Comparison of ENCODE assay signal across 9 cellular contexts in genomic region chr19:57321746-57322145, GRCh38. TPM values are rescaled to one million over a fixed set of nuclear protein-coding genes. Genes with fewer than 3 reads are reported as not detected.
DNase-seq lines count a peak whose midpoint lies in the region; ATAC-seq and TF ChIP-seq lines count a peak whose summit lies in the region.
"Had no signal": no experiment of that assay in that cellular context is flagged by ENCODE, and none has a peak within 500 bp of the region (broad histone marks: within the 10 kb centered on the region; RNA-seq: fewer than 3 reads in every experiment).

No MANE protein-coding gene starts in this region.

- H3K4me1 Mint-ChIP-seq in CD8-positive, alpha-beta memory T cell = peaks cover 32 to 45% (median 33%) of the 10 kb centered on the region in 3 donors
- H3K4me1 Mint-ChIP-seq in MCF 10A (ENCODE audit: insufficient read depth, unreplicated experiment) = peaks cover 12% of the 10 kb centered on the region
- peaks cover 14 to 30% (median 25%) of the 10 kb centered on the region in 7 donors for H3K4me1 Mint-ChIP-seq in naive thymus-derived CD4-positive, alpha-beta T cell

- H3K27ac ChIP-seq in CD8-positive, alpha-beta memory T cell (ENCODE audit: low read depth, low read length) = no peak overlapping the region
- H3K27ac ChIP-seq in KOPT-K1 (ENCODE audit: low read depth, low read length, poor library complexity, severe bottlenecking) = peak overlapping the region; percentile 81
- H3K27ac ChIP-seq in naive thymus-derived CD4-positive, alpha-beta T cell (ENCODE audit: low read depth, low read length) = no peak overlapping the region

- H3K9me3 Mint-ChIP-seq in CD8-positive, alpha-beta memory T cell = peaks cover 0 to 56% (median 33%) of the 10 kb centered on the region in 5 donors
- no peaks in the 10 kb centered on the region for H3K9me3 Mint-ChIP-seq in MCF 10A (ENCODE audit: unreplicated experiment)
- peaks cover 9 to 91% (median 57%) of the 10 kb centered on the region in 11 donors for H3K9me3 Mint-ChIP-seq in naive thymus-derived CD4-positive, alpha-beta T cell

- peaks cover 29% of the 10 kb centered on the region for H3K36me3 ChIP-seq in CD8-positive, alpha-beta memory T cell (ENCODE audit: insufficient read depth, low read length)
- peaks cover 44% of the 10 kb centered on the region for H3K36me3 ChIP-seq in KOPT-K1 (ENCODE audit: insufficient read depth, low read length)
- peaks cover 9 to 35% (median 29%) of the 10 kb centered on the region in 3 experiments for H3K36me3 ChIP-seq in naive thymus-derived CD4-positive, alpha-beta T cell (ENCODE audit: control insufficient read depth in 2 of 3, insufficient read depth in 3 of 3, low read length in 3 of 3)

- no peak for ATAC-seq in naive thymus-derived CD4-positive, alpha-beta T cell
- no peak for ATAC-seq in HG02642 (IDR thresholded peaks at IDR 0.05; ENCODE audit: poor library complexity, unreplicated experiment)

- peaks cover 14% of the 10 kb centered on the region for H3K9me3 ChIP-seq in CD8-positive, alpha-beta memory T cell (ENCODE audit: low read length)
- no peaks in the 10 kb centered on the region for H3K9me3 ChIP-seq in KOPT-K1 (ENCODE audit: insufficient read depth, low read length, poor library complexity, severe bottlenecking)
- H3K9me3 ChIP-seq in naive thymus-derived CD4-positive, alpha-beta T cell (ENCODE audit: control insufficient read depth in 2 of 3, low read length in 3 of 3) = peaks cover 0 to 54% (median 9%) of the 10 kb centered on the region in 3 experiments

- peaks cover 22% of the 10 kb centered on the region for H3K4me1 ChIP-seq in CD8-positive, alpha-beta memory T cell (ENCODE audit: insufficient read depth, low read length)
- H3K4me1 ChIP-seq in naive thymus-derived CD4-positive, alpha-beta T cell (ENCODE audit: control insufficient read depth in 2 of 2, insufficient read depth in 2 of 2, low read length in 2 of 2) = peaks cover 0 to 18% of the 10 kb centered on the region in 2 donors

- H3K4me3 ChIP-seq in CD8-positive, alpha-beta memory T cell (ENCODE audit: low read length) = peak overlapping the region; percentile 68
- H3K4me3 ChIP-seq in naive thymus-derived CD4-positive, alpha-beta T cell (ENCODE audit: low read length) = peak overlapping the region; percentile 76

- H3K27ac Mint-ChIP-seq in CD8-positive, alpha-beta memory T cell = peak overlapping the region in 6 of 8 donors; percentile 46 to 92 (median 62)
- peak overlapping the region; percentile 88 for H3K27ac Mint-ChIP-seq in MCF 10A (ENCODE audit: low read depth, unreplicated experiment)
- H3K27ac Mint-ChIP-seq in naive thymus-derived CD4-positive, alpha-beta T cell = peak overlapping the region in 4 of 9 donors; percentile 21 to 97 (median 71)

- CTCF ChIA-PET in CD8-positive, alpha-beta memory T cell (lab: Charles Lee) = no interaction called here
- CTCF ChIA-PET in MCF 10A (lab: Yijun Ruan, JAX) = interaction anchor here (0.6 to 1.2 kb wide), 6 partner anchors 18 to 1388 kb away, joined by 3 to 4 read pairs (median 3); partner anchors contain the start of gene ZNF460
- CTCF ChIA-PET in naive thymus-derived CD4-positive, alpha-beta T cell (lab: Charles Lee) = no interaction called here

- no peak for DNase-seq in CD8-positive, alpha-beta memory T cell
- DNase-seq in MCF 10A (ENCODE audit: unreplicated experiment) (no peak), H4 (ENCODE audit: low spot score) (no peak), GM19238 (ENCODE audit: insufficient read length, low spot score) (no peak), NCI-H187 treated with DMSO at 0.1 percent for 48 hours (lab: John Stamatoyannopoulos, UW) (no peak)
- DNase-seq in naive thymus-derived CD4-positive, alpha-beta T cell = no peak
- DNase-seq: caudate nucleus had no signal

- peaks cover 8% of the 10 kb centered on the region for H3K27me3 ChIP-seq in CD8-positive, alpha-beta memory T cell (ENCODE audit: insufficient read depth, low read length, poor library complexity, severe bottlenecking)
- peaks cover 0 to 6% of the 10 kb centered on the region in 2 donors for H3K27me3 ChIP-seq in naive thymus-derived CD4-positive, alpha-beta T cell (ENCODE audit: control insufficient read depth in 2 of 2, insufficient read depth in 2 of 2, low read length in 2 of 2)

- peak overlapping the region; percentile 52 to 99 (median 93) for H3K4me3 Mint-ChIP-seq in CD8-positive, alpha-beta memory T cell
- H3K4me3 Mint-ChIP-seq in MCF 10A (ENCODE audit: unreplicated experiment) = peak overlapping the region; percentile 81
- H3K4me3 Mint-ChIP-seq in naive thymus-derived CD4-positive, alpha-beta T cell = peak overlapping the region; percentile 87 to 98 (median 94)

- TF ChIP-seq CTCF in MCF 10A (IDR thresholded peaks at IDR 0.05; ENCODE audit: unreplicated experiment) = no peak

- H3K27me3 Mint-ChIP-seq in CD8-positive, alpha-beta memory T cell = peaks cover 11% of the 10 kb centered on the region in 2 donors
- no peaks in the 10 kb centered on the region for H3K27me3 Mint-ChIP-seq in MCF 10A (ENCODE audit: insufficient read depth, unreplicated experiment)
- peaks cover 9 to 18% (median 15%) of the 10 kb centered on the region in 5 donors for H3K27me3 Mint-ChIP-seq in naive thymus-derived CD4-positive, alpha-beta T cell

- BruUV-seq in MCF 10A (replicated peaks; lab: Mats Ljungman, UMichigan) = no TSS peak

- H3K36me3 Mint-ChIP-seq in CD8-positive, alpha-beta memory T cell = peaks cover 20 to 64% (median 60%) of the 10 kb centered on the region in 3 donors
- peaks cover 37% of the 10 kb centered on the region for H3K36me3 Mint-ChIP-seq in MCF 10A (ENCODE audit: insufficient read depth, unreplicated experiment)
- H3K36me3 Mint-ChIP-seq in naive thymus-derived CD4-positive, alpha-beta T cell = peaks cover 39 to 62% (median 52%) of the 10 kb centered on the region in 5 donors

- POLR2A ChIA-PET in CD8-positive, alpha-beta memory T cell (lab: Charles Lee) = interaction anchor here (0.7 kb wide), 1 partner anchor 608 kb away, joined by 6 read pairs; no protein-coding TSS in a partner anchor
- POLR2A ChIA-PET in MCF 10A (lab: Yijun Ruan, JAX) = interaction anchor here (0.5 to 4.2 kb wide), 20 partner anchors 9 to 1041 kb away, joined by 3 to 42 read pairs (median 4); partner anchors contain the start of genes ZNF264, ZNF304, ZNF460 and ZNF497
- POLR2A ChIA-PET in naive thymus-derived CD4-positive, alpha-beta T cell (lab: Charles Lee) = interaction anchor here (0.7 to 0.8 kb wide), 2 partner anchors 36 to 41 kb away, joined by 3 to 7 read pairs; no protein-coding TSS in a partner anchor

- intact Hi-C loops in MCF 10A (cut with micrococcal nuclease) = loop anchor here (1.0 to 2.0 kb wide), 3 partner anchors 19 to 81 kb away; partner anchors contain the start of genes ZNF460 and ZNF805
- intact Hi-C loops in naive thymus-derived CD4-positive, alpha-beta T cell (cut with micrococcal nuclease) = loop anchor here in 1 of 2 donors (2.0 kb wide), 1 partner anchor 29 kb away; the partner anchor contains the start of gene ZNF304

RNA-seq across cellular contexts. Expression of gene ZNF543, which starts 1.5 kb away (rescaled TPM):
- 1 to 10 TPM; 9.0 to 9.3 TPM for total RNA-seq in CD8-positive, alpha-beta memory T cell
- 6.0 TPM for polyA plus RNA-seq in CD8-positive, alpha-beta memory T cell
- 9.2 and 10.8 TPM in 2 replicates for total RNA-seq in MCF 10A (2022)
- 1 to 10 TPM; 3.6 to 9.0 (median 8.0) TPM for total RNA-seq in naive thymus-derived CD4-positive, alpha-beta T cell
- polyA plus RNA-seq in naive thymus-derived CD4-positive, alpha-beta T cell = 1 to 10 TPM; 2.6 to 7.8 TPM
- 6.9 and 7.7 TPM in 2 replicates for total RNA-seq in H4 (2014; rRNA removed; shearing (Covaris generic))

RNA-seq across cellular contexts. Expression of gene ZNF304, which starts 29.3 kb away (rescaled TPM):
- 10 to 100 TPM in 1 of 2 experiments, 1 to 10 TPM in 1; 9.4 to 10.3 TPM for total RNA-seq in CD8-positive, alpha-beta memory T cell
- polyA plus RNA-seq in CD8-positive, alpha-beta memory T cell = 3.2 TPM
- total RNA-seq in MCF 10A (2022) = 7.0 and 9.9 TPM in 2 replicates
- total RNA-seq in naive thymus-derived CD4-positive, alpha-beta T cell = 10 to 100 TPM in 2 of 5 experiments, 1 to 10 TPM in 3; 6.0 to 12.5 (median 9.0) TPM
- 1 to 10 TPM; 3.3 to 4.4 TPM for polyA plus RNA-seq in naive thymus-derived CD4-positive, alpha-beta T cell
- total RNA-seq in H4 (2014; rRNA removed; shearing (Covaris generic)) = 9.4 and 11.4 TPM in 2 replicates

RNA-seq across cellular contexts. Expression of gene ZNF460, which starts 41.5 kb away (rescaled TPM):
- 10 to 100 TPM; 45.5 to 52.0 TPM for total RNA-seq in CD8-positive, alpha-beta memory T cell
- polyA plus RNA-seq in CD8-positive, alpha-beta memory T cell = 7.5 TPM
- total RNA-seq in MCF 10A (2022) = 72.5 and 95.5 TPM in 2 replicates
- 10 to 100 TPM; 44.8 to 82.6 (median 71.1) TPM for total RNA-seq in naive thymus-derived CD4-positive, alpha-beta T cell
- 10 to 100 TPM in 1 of 2 donors, 1 to 10 TPM in 1; 8.1 to 10.2 TPM for polyA plus RNA-seq in naive thymus-derived CD4-positive, alpha-beta T cell
- 29.7 and 30.4 TPM in 2 replicates for total RNA-seq in H4 (2014; rRNA removed; shearing (Covaris generic))

RNA-seq across cellular contexts. Expression of gene TRAPPC2B, which starts 41.6 kb away (rescaled TPM):
- 1 to 10 TPM; 7.0 to 7.7 TPM for total RNA-seq in CD8-positive, alpha-beta memory T cell
- 22.5 TPM for polyA plus RNA-seq in CD8-positive, alpha-beta memory T cell
- 6.3 and 9.8 TPM in 2 replicates for total RNA-seq in MCF 10A (2022)
- total RNA-seq in naive thymus-derived CD4-positive, alpha-beta T cell = 10 to 100 TPM in 2 of 5 experiments, 1 to 10 TPM in 3; 7.7 to 11.8 (median 9.0) TPM
- 10 to 100 TPM; 17.7 to 18.9 TPM for polyA plus RNA-seq in naive thymus-derived CD4-positive, alpha-beta T cell
- 38.7 and 39.0 TPM in 2 replicates for total RNA-seq in H4 (2014; rRNA removed; shearing (Covaris generic))

RNA-seq across cellular contexts. Expression of gene ZNF547, which starts 41.6 kb away (rescaled TPM):
- total RNA-seq in CD8-positive, alpha-beta memory T cell = 1 to 10 TPM; 2.2 to 3.3 TPM
- 1.7 TPM for polyA plus RNA-seq in CD8-positive, alpha-beta memory T cell
- total RNA-seq in MCF 10A (2022) = 3.7 and 4.3 TPM in 2 replicates
- total RNA-seq in naive thymus-derived CD4-positive, alpha-beta T cell = 10 to 100 TPM in 1 of 5 experiments, 1 to 10 TPM in 2, under 1 TPM in 2; 0.40 to 10.1 (median 3.6) TPM
- polyA plus RNA-seq in naive thymus-derived CD4-positive, alpha-beta T cell = 1 to 10 TPM in 1 of 2 donors, under 1 TPM in 1; 0.50 to 1.7 TPM
- 1.8 and 3.6 TPM in 2 replicates for total RNA-seq in H4 (2014; rRNA removed; shearing (Covaris generic))
